In the genomic region with DNA sequence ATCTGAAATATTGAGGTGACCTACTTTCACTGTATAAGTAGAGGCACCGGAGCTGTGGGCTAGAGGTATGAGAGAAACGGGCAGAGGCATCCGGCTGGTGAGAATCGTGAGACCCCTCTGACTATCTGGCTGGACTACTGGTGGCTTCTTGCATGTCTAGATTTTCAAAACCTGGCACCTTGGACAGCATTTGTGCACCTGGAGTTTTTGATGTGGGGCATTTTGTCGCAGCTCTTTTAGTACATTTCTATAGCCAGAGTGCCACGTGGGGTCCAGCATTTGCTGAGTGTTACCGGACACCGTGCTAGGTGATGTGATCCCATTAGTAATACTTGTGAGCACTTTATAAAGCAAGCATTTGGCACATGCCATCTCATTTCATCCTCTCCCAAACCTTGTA, we compare ENCODE assay signal across 21 cellular contexts.
"Had no signal": no experiment of that assay in that cellular context is flagged by ENCODE, and none has a peak within 500 bp of the region (broad histone marks: within the 10 kb centered on the region; RNA-seq: fewer than 3 reads in every experiment).

No MANE protein-coding gene starts in this region.

- DNase-seq: cortex of kidney; effector memory CD8-positive, alpha-beta T cell; erythroblast; esophagus squamous epithelium; foreskin melanocyte; hypothalamus; immature natural killer cell; kidney glomerular epithelial cell; left colon; left ventricle myocardium superior; lower lobe of right lung; naive B cell; stimulated activated CD4-positive, alpha-beta T cell treated with anti-CD3 and anti-CD28 coated beads, Interleukin-12 subunit alpha, Interleukin-12 subunit beta, amount 100 ng/mL, for 4 hours; stimulated activated CD4-positive, alpha-beta T cell treated with anti-CD3 and anti-CD28 coated beads, Interleukin-1b, Interleukin-23, amount 100 ng/mL, for 48 hours; stimulated activated CD4-positive, alpha-beta T cell treated with anti-CD3 and anti-CD28 coated beads, Interleukin-4, amount 100 ng/mL, for 1 hour; stimulated activated naive CD4-positive, alpha-beta T cell treated with Interleukin-2 at 50 U/mL for 16 hours; stomach; thyroid gland; trophoblast cell had no signal

- ATAC-seq: effector memory CD8-positive, alpha-beta T cell; left colon; left ventricle myocardium superior; lower lobe of right lung; sciatic nerve; stimulated activated effector memory CD8-positive, alpha-beta T cell treated with anti-CD3 and anti-CD28 coated beads, Interleukin-12 subunit alpha, Interleukin-12 subunit beta, amount 100 ng/mL, for 72 hours had no signal
